ENCODE assay signal across 14 cellular contexts in genomic region chr4:48640699-48641098, GRCh38.
"Had no signal": no experiment of that assay in that cellular context is flagged by ENCODE, and none has a peak within 500 bp of the region (broad histone marks: within the 10 kb centered on the region; RNA-seq: fewer than 3 reads in every experiment).

No MANE protein-coding gene starts in this region.

- H3K27ac ChIP-seq: esophagus squamous epithelium, neural progenitor cell, ovary, sigmoid colon, SJCRH30 had no signal

- H2AFZ ChIP-seq: neural progenitor cell had no signal

- H3K27me3 ChIP-seq: esophagus squamous epithelium, neural progenitor cell, ovary, sigmoid colon, SJCRH30, spleen had no signal

- H3K4me3 ChIP-seq: esophagus squamous epithelium, neural progenitor cell, ovary, sigmoid colon, SJCRH30, spleen, thoracic aorta had no signal

- H3K4me2 ChIP-seq: neural progenitor cell had no signal

- H3K9ac ChIP-seq: neural progenitor cell had no signal

- H3K9me3 ChIP-seq: esophagus squamous epithelium, ovary, sigmoid colon, SJCRH30, thoracic aorta had no signal

- DNase-seq: activated CD4-positive, alpha-beta T cell treated with anti-CD3 and anti-CD28 coated beads, Interleukin-2, amount 50 U/mL, for 4 hours; activated naive CD4-positive, alpha-beta T cell; activated T-cell treated with anti-CD3 and anti-CD28 coated beads for 4 hours; aorta; esophagus squamous epithelium; head of caudate nucleus; islet precursor cell; ovary; sigmoid colon; SJCRH30; spleen; T-helper 2 cell had no signal

- H3K36me3 ChIP-seq: esophagus squamous epithelium, neural progenitor cell, ovary, sigmoid colon, spleen, thoracic aorta had no signal
